Comparison of ENCODE assay signal across 1 cellular context in the genomic region with DNA sequence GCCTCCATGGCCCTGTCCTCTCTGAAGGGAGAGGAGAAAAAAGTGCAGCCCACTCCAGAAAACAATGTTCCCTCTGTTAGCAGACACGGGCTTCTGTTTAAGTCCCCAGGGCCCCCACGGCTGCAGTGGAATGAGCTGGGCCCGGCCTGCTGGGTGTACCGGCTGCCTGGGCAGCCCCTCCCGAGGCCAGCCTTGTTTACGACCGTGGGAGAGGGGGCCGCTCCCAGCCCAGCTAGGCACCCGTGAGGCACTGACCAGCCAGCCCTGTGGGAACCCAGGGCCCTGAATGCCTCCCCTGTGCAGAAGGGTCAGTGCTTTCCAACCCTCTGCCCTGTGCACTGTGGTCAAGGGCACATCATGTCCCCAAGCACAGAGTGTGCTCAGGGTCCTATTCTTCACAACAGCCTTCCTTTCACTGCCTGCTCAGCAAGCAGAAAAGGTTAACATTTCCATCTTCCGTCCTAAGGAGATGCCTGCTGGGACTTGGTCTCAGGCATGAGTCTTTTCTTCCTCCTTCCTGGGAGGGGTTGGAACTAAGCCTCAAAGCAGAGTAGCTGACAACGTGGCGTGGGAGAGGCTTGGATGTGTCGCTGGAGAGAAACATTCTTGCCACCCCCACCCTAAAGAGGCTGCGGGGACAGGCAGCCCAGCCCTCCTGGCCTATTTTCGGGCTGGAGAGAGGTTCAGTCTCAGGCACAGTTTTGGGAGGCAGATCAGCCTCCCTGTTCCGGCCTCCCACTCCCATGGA.
TF ChIP-seq lines count a peak whose summit lies in the region.

No MANE protein-coding gene starts in this region.

TF ChIP-seq in HepG2, 621 proteins besides CTCF, POLR2A, EP300 and RAD21 (continued from another document and continues in another):
- TF ChIP-seq, protein P1, sequence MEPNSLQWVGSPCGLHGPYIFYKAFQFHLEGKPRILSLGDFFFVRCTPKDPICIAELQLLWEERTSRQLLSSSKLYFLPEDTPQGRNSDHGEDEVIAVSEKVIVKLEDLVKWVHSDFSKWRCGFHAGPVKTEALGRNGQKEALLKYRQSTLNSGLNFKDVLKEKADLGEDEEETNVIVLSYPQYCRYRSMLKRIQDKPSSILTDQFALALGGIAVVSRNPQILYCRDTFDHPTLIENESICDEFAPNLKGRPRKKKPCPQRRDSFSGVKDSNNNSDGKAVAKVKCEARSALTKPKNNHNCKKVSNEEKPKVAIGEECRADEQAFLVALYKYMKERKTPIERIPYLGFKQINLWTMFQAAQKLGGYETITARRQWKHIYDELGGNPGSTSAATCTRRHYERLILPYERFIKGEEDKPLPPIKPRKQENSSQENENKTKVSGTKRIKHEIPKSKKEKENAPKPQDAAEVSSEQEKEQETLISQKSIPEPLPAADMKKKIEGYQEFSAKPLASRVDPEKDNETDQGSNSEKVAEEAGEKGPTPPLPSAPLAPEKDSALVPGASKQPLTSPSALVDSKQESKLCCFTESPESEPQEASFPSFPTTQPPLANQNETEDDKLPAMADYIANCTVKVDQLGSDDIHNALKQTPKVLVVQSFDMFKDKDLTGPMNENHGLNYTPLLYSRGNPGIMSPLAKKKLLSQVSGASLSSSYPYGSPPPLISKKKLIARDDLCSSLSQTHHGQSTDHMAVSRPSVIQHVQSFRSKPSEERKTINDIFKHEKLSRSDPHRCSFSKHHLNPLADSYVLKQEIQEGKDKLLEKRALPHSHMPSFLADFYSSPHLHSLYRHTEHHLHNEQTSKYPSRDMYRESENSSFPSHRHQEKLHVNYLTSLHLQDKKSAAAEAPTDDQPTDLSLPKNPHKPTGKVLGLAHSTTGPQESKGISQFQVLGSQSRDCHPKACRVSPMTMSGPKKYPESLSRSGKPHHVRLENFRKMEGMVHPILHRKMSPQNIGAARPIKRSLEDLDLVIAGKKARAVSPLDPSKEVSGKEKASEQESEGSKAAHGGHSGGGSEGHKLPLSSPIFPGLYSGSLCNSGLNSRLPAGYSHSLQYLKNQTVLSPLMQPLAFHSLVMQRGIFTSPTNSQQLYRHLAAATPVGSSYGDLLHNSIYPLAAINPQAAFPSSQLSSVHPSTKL (CRISPR knock-in tag; IDR thresholded peaks at IDR 0.05): peak; percentile 53
- TF ChIP-seq ZSCAN20 (CRISPR knock-in tag; IDR thresholded peaks at IDR 0.05; ENCODE audit: borderline replicate concordance) (no peak), KDM1A (CRISPR knock-in tag; IDR thresholded peaks at IDR 0.05) (no peak), SNAI1 (CRISPR knock-in tag; IDR thresholded peaks at IDR 0.05; ENCODE audit: borderline replicate concordance) (no peak), FOXA1 (IDR thresholded peaks at IDR 0.05) (no peak), FOXA1 (CRISPR knock-in tag; IDR thresholded peaks at IDR 0.05) (peak; percentile 37; the same call in 1 of the 2 replicates), STAG1 (CRISPR knock-in tag; IDR thresholded peaks at IDR 0.05) (0 out of 2 replicates have a peak, but pooled peaks have one; percentile 4), MAZ (IDR thresholded peaks at IDR 0.05; ENCODE audit: borderline replicate concordance, low read depth, low read length) (no peak), MAZ (CRISPR knock-in tag; IDR thresholded peaks at IDR 0.05; ENCODE audit: low read depth) (no peak; the same call in 1 of the 2 replicates), KAT8 (CRISPR knock-in tag; IDR thresholded peaks at IDR 0.05) (no peak), ZNF33A (CRISPR knock-in tag; IDR thresholded peaks at IDR 0.05; ENCODE audit: borderline replicate concordance) (no peak), HDAC2 (CRISPR knock-in tag; IDR thresholded peaks at IDR 0.05) (0 out of 2 replicates have a peak, but pooled peaks have one; percentile 25), ZMYM4 (CRISPR knock-in tag; IDR thresholded peaks at IDR 0.05) (peak; percentile 64; the same call in 1 of the 2 replicates), HNF4A (CRISPR knock-in tag; IDR thresholded peaks at IDR 0.05) (peak; percentile 86), WIZ (CRISPR knock-in tag; IDR thresholded peaks at IDR 0.05) (peak; percentile 25; the same call in 1 of the 2 replicates), MZF1 (CRISPR knock-in tag; IDR thresholded peaks at IDR 0.05; ENCODE audit: borderline replicate concordance) (no peak), ELF1 (CRISPR knock-in tag; IDR thresholded peaks at IDR 0.05) (0 out of 2 replicates have a peak, but pooled peaks have one; percentile 16), RFX5 (IDR thresholded peaks at IDR 0.05; ENCODE audit: low read depth, low read length) (no peak), RXRB (CRISPR knock-in tag; IDR thresholded peaks at IDR 0.05; ENCODE audit: borderline replicate concordance) (peak; percentile 28; the same call in 1 of the 2 replicates), FOXA3 (CRISPR knock-in tag; IDR thresholded peaks at IDR 0.05) (peak; percentile 34), HNRNPL (IDR thresholded peaks at IDR 0.05; ENCODE audit: low read depth, low read length) (0 out of 2 replicates have a peak, but pooled peaks have one; percentile 33)
- TF ChIP-seq, protein P2, sequence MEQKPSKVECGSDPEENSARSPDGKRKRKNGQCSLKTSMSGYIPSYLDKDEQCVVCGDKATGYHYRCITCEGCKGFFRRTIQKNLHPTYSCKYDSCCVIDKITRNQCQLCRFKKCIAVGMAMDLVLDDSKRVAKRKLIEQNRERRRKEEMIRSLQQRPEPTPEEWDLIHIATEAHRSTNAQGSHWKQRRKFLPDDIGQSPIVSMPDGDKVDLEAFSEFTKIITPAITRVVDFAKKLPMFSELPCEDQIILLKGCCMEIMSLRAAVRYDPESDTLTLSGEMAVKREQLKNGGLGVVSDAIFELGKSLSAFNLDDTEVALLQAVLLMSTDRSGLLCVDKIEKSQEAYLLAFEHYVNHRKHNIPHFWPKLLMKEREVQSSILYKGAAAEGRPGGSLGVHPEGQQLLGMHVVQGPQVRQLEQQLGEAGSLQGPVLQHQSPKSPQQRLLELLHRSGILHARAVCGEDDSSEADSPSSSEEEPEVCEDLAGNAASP (CRISPR knock-in tag; IDR thresholded peaks at IDR 0.05; ENCODE audit: borderline replicate concordance): peak; percentile 47; the same call in 1 of the 2 replicates
- TF ChIP-seq, protein P3, sequence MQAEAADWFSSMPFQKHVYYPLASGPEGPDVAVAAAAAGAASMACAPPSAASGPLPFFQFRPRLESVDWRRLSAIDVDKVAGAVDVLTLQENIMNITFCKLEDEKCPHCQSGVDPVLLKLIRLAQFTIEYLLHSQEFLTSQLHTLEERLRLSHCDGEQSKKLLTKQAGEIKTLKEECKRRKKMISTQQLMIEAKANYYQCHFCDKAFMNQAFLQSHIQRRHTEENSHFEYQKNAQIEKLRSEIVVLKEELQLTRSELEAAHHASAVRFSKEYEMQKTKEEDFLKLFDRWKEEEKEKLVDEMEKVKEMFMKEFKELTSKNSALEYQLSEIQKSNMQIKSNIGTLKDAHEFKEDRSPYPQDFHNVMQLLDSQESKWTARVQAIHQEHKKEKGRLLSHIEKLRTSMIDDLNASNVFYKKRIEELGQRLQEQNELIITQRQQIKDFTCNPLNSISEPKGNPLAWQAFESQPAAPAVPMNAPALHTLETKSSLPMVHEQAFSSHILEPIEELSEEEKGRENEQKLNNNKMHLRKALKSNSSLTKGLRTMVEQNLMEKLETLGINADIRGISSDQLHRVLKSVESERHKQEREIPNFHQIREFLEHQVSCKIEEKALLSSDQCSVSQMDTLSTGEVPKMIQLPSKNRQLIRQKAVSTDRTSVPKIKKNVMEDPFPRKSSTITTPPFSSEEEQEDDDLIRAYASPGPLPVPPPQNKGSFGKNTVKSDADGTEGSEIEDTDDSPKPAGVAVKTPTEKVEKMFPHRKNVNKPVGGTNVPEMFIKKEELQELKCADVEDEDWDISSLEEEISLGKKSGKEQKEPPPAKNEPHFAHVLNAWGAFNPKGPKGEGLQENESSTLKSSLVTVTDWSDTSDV (CRISPR knock-in tag; IDR thresholded peaks at IDR 0.05): no peak
- TF ChIP-seq, protein P4, sequence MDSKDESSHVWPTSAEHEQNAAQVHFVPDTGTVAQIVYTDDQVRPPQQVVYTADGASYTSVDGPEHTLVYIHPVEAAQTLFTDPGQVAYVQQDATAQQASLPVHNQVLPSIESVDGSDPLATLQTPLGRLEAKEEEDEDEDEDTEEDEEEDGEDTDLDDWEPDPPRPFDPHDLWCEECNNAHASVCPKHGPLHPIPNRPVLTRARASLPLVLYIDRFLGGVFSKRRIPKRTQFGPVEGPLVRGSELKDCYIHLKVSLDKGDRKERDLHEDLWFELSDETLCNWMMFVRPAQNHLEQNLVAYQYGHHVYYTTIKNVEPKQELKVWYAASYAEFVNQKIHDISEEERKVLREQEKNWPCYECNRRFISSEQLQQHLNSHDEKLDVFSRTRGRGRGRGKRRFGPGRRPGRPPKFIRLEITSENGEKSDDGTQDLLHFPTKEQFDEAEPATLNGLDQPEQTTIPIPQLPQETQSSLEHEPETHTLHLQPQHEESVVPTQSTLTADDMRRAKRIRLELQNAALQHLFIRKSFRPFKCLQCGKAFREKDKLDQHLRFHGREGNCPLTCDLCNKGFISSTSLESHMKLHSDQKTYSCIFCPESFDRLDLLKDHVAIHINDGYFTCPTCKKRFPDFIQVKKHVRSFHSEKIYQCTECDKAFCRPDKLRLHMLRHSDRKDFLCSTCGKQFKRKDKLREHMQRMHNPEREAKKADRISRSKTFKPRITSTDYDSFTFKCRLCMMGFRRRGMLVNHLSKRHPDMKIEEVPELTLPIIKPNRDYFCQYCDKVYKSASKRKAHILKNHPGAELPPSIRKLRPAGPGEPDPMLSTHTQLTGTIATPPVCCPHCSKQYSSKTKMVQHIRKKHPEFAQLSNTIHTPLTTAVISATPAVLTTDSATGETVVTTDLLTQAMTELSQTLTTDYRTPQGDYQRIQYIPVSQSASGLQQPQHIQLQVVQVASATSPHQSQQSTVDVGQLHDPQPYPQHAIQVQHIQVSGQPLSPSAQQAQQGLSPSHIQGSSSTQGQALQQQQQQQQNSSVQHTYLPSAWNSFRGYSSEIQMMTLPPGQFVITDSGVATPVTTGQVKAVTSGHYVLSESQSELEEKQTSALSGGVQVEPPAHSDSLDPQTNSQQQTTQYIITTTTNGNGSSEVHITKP (CRISPR knock-in tag; IDR thresholded peaks at IDR 0.05; ENCODE audit: low read depth): peak; percentile 70
- TF ChIP-seq, protein P5, sequence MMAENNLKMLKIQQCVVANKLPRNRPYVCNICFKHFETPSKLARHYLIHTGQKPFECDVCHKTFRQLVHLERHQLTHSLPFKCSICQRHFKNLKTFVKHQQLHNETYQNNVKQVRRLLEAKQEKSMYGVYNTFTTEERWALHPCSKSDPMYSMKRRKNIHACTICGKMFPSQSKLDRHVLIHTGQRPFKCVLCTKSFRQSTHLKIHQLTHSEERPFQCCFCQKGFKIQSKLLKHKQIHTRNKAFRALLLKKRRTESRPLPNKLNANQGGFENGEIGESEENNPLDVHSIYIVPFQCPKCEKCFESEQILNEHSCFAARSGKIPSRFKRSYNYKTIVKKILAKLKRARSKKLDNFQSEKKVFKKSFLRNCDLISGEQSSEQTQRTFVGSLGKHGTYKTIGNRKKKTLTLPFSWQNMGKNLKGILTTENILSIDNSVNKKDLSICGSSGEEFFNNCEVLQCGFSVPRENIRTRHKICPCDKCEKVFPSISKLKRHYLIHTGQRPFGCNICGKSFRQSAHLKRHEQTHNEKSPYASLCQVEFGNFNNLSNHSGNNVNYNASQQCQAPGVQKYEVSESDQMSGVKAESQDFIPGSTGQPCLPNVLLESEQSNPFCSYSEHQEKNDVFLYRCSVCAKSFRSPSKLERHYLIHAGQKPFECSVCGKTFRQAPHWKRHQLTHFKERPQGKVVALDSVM (CRISPR knock-in tag; IDR thresholded peaks at IDR 0.05): 0 out of 2 replicates have a peak, but pooled peaks have one; percentile 73
- TF ChIP-seq, protein P6, sequence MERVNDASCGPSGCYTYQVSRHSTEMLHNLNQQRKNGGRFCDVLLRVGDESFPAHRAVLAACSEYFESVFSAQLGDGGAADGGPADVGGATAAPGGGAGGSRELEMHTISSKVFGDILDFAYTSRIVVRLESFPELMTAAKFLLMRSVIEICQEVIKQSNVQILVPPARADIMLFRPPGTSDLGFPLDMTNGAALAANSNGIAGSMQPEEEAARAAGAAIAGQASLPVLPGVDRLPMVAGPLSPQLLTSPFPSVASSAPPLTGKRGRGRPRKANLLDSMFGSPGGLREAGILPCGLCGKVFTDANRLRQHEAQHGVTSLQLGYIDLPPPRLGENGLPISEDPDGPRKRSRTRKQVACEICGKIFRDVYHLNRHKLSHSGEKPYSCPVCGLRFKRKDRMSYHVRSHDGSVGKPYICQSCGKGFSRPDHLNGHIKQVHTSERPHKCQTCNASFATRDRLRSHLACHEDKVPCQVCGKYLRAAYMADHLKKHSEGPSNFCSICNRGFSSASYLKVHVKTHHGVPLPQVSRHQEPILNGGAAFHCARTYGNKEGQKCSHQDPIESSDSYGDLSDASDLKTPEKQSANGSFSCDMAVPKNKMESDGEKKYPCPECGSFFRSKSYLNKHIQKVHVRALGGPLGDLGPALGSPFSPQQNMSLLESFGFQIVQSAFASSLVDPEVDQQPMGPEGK (CRISPR knock-in tag; IDR thresholded peaks at IDR 0.05): peak; percentile 82; the same call in 1 of the 2 replicates
- TF ChIP-seq, protein P7, sequence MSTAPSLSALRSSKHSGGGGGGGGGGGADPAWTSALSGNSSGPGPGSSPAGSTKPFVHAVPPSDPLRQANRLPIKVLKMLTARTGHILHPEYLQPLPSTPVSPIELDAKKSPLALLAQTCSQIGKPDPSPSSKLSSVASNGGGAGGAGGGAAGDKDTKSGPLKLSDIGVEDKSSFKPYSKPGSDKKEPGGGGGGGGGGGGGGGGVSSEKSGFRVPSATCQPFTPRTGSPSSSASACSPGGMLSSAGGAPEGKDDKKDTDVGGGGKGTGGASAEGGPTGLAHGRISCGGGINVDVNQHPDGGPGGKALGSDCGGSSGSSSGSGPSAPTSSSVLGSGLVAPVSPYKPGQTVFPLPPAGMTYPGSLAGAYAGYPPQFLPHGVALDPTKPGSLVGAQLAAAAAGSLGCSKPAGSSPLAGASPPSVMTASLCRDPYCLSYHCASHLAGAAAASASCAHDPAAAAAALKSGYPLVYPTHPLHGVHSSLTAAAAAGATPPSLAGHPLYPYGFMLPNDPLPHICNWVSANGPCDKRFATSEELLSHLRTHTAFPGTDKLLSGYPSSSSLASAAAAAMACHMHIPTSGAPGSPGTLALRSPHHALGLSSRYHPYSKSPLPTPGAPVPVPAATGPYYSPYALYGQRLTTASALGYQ (CRISPR knock-in tag; IDR thresholded peaks at IDR 0.05): peak; percentile 42; the same call in 1 of the 2 replicates
- TF ChIP-seq, protein P8, sequence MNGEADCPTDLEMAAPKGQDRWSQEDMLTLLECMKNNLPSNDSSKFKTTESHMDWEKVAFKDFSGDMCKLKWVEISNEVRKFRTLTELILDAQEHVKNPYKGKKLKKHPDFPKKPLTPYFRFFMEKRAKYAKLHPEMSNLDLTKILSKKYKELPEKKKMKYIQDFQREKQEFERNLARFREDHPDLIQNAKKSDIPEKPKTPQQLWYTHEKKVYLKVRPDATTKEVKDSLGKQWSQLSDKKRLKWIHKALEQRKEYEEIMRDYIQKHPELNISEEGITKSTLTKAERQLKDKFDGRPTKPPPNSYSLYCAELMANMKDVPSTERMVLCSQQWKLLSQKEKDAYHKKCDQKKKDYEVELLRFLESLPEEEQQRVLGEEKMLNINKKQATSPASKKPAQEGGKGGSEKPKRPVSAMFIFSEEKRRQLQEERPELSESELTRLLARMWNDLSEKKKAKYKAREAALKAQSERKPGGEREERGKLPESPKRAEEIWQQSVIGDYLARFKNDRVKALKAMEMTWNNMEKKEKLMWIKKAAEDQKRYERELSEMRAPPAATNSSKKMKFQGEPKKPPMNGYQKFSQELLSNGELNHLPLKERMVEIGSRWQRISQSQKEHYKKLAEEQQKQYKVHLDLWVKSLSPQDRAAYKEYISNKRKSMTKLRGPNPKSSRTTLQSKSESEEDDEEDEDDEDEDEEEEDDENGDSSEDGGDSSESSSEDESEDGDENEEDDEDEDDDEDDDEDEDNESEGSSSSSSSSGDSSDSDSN (CRISPR knock-in tag; IDR thresholded peaks at IDR 0.05): peak; percentile 34; the same call in 1 of the 2 replicates
